In the genomic region with DNA sequence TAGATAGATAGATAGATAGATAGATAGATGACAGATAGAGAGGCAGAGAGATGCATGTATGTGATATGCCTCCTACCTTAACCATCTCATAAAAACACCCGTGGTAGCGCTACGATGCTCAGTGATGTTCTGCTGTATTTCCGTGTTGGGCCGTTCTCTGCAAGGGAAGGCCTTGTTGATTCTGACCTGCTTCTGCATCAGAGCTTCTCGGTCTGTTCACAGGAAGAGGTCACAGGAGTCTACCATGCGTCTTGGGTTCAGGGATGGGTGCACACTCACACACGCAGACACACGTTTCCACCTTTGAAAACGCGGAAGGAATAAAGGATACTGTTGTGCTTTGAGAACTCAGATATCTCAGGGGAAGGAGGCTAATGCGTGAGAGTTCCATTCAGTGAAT, we compare ENCODE assay signal across 30 cellular contexts.
"Had no signal": no experiment of that assay in that cellular context is flagged by ENCODE, and none has a peak within 500 bp of the region (broad histone marks: within the 10 kb centered on the region; RNA-seq: fewer than 3 reads in every experiment).

No MANE protein-coding gene starts in this region.

- H3K27me3 Mint-ChIP-seq: naive B cell; stimulated activated naive B cell treated with anti-CD40 and anti-IgM and Interleukin-4, amounts not matched to agents 10 μg/mL and 1 μg/mL and 100 μg/mL, for 72 hours; stimulated activated naive CD8-positive, alpha-beta T cell treated with anti-CD3 and anti-CD28 coated beads, Interleukin-15, Interleukin-2, amounts not matched to agents 100 ng/mL and 50 ng/mL, for 24 hours had no signal

- H3K4me3 ChIP-seq: ovary, psoas muscle, right lobe of liver, sigmoid colon, stomach, suprapubic skin, testis, tibial artery, transverse colon, vagina had no signal

- ATAC-seq: naive thymus-derived CD8-positive, alpha-beta T cell; natural killer cell treated with Interleukin-12 subunit alpha and Interleukin-12 subunit beta and Interleukin-15 and Interleukin-18, amount 100 ng/mL, for 72 hours; psoas muscle; right cardiac atrium; right lobe of liver; stimulated activated effector memory CD8-positive, alpha-beta T cell treated with anti-CD3 and anti-CD28 coated beads, Interleukin-12 subunit alpha, Interleukin-12 subunit beta, amount 100 ng/mL, for 72 hours; stimulated activated naive B cell treated with anti-CD40 and anti-IgM and Interleukin-4, amounts not matched to agents 10 μg/mL and 1 μg/mL and 100 μg/mL, for 72 hours had no signal

- H3K36me3 Mint-ChIP-seq: naive B cell; naive thymus-derived CD8-positive, alpha-beta T cell; natural killer cell treated with Interleukin-12 subunit alpha and Interleukin-12 subunit beta and Interleukin-15 and Interleukin-18, amount 100 ng/mL, for 72 hours; stimulated activated effector memory CD8-positive, alpha-beta T cell treated with anti-CD3 and anti-CD28 coated beads, Interleukin-12 subunit alpha, Interleukin-12 subunit beta, amount 100 ng/mL, for 72 hours; stimulated activated naive B cell treated with anti-CD40 and anti-IgM and Interleukin-4, amounts not matched to agents 10 μg/mL and 1 μg/mL and 100 μg/mL, for 72 hours; type B pancreatic cell had no signal

- H3K27ac Mint-ChIP-seq: naive B cell; naive thymus-derived CD8-positive, alpha-beta T cell; natural killer cell treated with Interleukin-12 subunit alpha and Interleukin-12 subunit beta and Interleukin-15 and Interleukin-18, amount 100 ng/mL, for 72 hours; nephron progenitor cell; progenitor cell of endocrine pancreas; stimulated activated effector memory CD8-positive, alpha-beta T cell treated with anti-CD3 and anti-CD28 coated beads, Interleukin-12 subunit alpha, Interleukin-12 subunit beta, amount 100 ng/mL, for 72 hours; stimulated activated naive B cell treated with anti-CD40 and anti-IgM and Interleukin-4, amounts not matched to agents 10 μg/mL and 1 μg/mL and 100 μg/mL, for 72 hours; stimulated activated naive CD8-positive, alpha-beta T cell treated with anti-CD3 and anti-CD28 coated beads, Interleukin-15, Interleukin-2, amounts not matched to agents 100 ng/mL and 50 ng/mL, for 24 hours; type B pancreatic cell had no signal

- DNase-seq: naive B cell; naive thymus-derived CD8-positive, alpha-beta T cell; nephron progenitor cell; nucleus accumbens; ovary; posterior cingulate gyrus; psoas muscle; right cardiac atrium; small intestine; stimulated activated CD4-positive, alpha-beta T cell treated with anti-CD3 and anti-CD28 coated beads, Interleukin-15, amount 100 ng/mL, for 24 hours; stimulated activated CD4-positive, alpha-beta T cell treated with anti-CD3 and anti-CD28 coated beads, Interleukin-2, amount 100 ng/mL, for 24 hours; stimulated activated CD4-positive, alpha-beta T cell treated with anti-CD3 and anti-CD28 coated beads, Interleukin-2, amount 100 ng/mL, for 48 hours; stimulated activated CD4-positive, alpha-beta T cell treated with anti-CD3 and anti-CD28 coated beads, Interleukin-4, amount 100 ng/mL, for 24 hours; stimulated activated naive B cell treated with anti-CD40 and anti-IgM and Interleukin-4, amounts not matched to agents 10 μg/mL and 1 μg/mL and 100 μg/mL, for 72 hours; stimulated activated naive CD4-positive, alpha-beta T cell treated with Interleukin-2 at 50 U/mL for 16 hours; stomach; testis; tibial artery; transverse colon had no signal

- H3K4me1 ChIP-seq: parathyroid adenoma, psoas muscle, right lobe of liver, sigmoid colon, stomach, suprapubic skin, testis, tibial artery, transverse colon, vagina had no signal

- H3K79me2 ChIP-seq: parathyroid adenoma had no signal

- H3K27ac ChIP-seq: neutrophil, ovary, parathyroid adenoma, psoas muscle, right lobe of liver, sigmoid colon, stomach, suprapubic skin, testis, tibial artery, transverse colon, vagina had no signal

- H3K9me3 Mint-ChIP-seq: naive thymus-derived CD8-positive, alpha-beta T cell; natural killer cell treated with Interleukin-12 subunit alpha and Interleukin-12 subunit beta and Interleukin-15 and Interleukin-18, amount 100 ng/mL, for 72 hours; nephron progenitor cell; stimulated activated effector memory CD8-positive, alpha-beta T cell treated with anti-CD3 and anti-CD28 coated beads, Interleukin-12 subunit alpha, Interleukin-12 subunit beta, amount 100 ng/mL, for 72 hours; stimulated activated naive CD8-positive, alpha-beta T cell treated with anti-CD3 and anti-CD28 coated beads, Interleukin-15, Interleukin-2, amounts not matched to agents 100 ng/mL and 50 ng/mL, for 24 hours; type B pancreatic cell had no signal

- H3K36me3 ChIP-seq: neutrophil, ovary, right lobe of liver, sigmoid colon, stomach, suprapubic skin, tibial artery, transverse colon, vagina had no signal

- H3K9me3 ChIP-seq: neutrophil, ovary, psoas muscle, right lobe of liver, sigmoid colon, stomach, suprapubic skin, testis, tibial artery, transverse colon, vagina had no signal

- H3K27me3 ChIP-seq: neutrophil, ovary, right lobe of liver, stomach, testis, transverse colon, vagina had no signal

- H3K9ac ChIP-seq: parathyroid adenoma had no signal

- H3K4me1 Mint-ChIP-seq: naive B cell; naive thymus-derived CD8-positive, alpha-beta T cell; stimulated activated effector memory CD8-positive, alpha-beta T cell treated with anti-CD3 and anti-CD28 coated beads, Interleukin-12 subunit alpha, Interleukin-12 subunit beta, amount 100 ng/mL, for 72 hours; stimulated activated naive B cell treated with anti-CD40 and anti-IgM and Interleukin-4, amounts not matched to agents 10 μg/mL and 1 μg/mL and 100 μg/mL, for 72 hours had no signal

- H3K4me3 Mint-ChIP-seq: naive B cell; naive thymus-derived CD8-positive, alpha-beta T cell; natural killer cell treated with Interleukin-12 subunit alpha and Interleukin-12 subunit beta and Interleukin-15 and Interleukin-18, amount 100 ng/mL, for 72 hours; nephron progenitor cell; stimulated activated effector memory CD8-positive, alpha-beta T cell treated with anti-CD3 and anti-CD28 coated beads, Interleukin-12 subunit alpha, Interleukin-12 subunit beta, amount 100 ng/mL, for 72 hours; stimulated activated naive B cell treated with anti-CD40 and anti-IgM and Interleukin-4, amounts not matched to agents 10 μg/mL and 1 μg/mL and 100 μg/mL, for 72 hours; stimulated activated naive CD8-positive, alpha-beta T cell treated with anti-CD3 and anti-CD28 coated beads, Interleukin-15, Interleukin-2, amounts not matched to agents 100 ng/mL and 50 ng/mL, for 24 hours; type B pancreatic cell had no signal

- H2AFZ ChIP-seq: parathyroid adenoma had no signal
